In genomic region chr11:95182397-95182796, GRCh38 we compare ENCODE assay signal across 18 cellular contexts. TPM values are rescaled to one million over a fixed set of nuclear protein-coding genes. Genes with fewer than 3 reads are reported as not detected.
DNase-seq lines count a peak whose midpoint lies in the region; ATAC-seq lines count a peak whose summit lies in the region.
"Had no signal": no experiment of that assay in that cellular context is flagged by ENCODE, and none has a peak within 500 bp of the region (broad histone marks: within the 10 kb centered on the region; RNA-seq: fewer than 3 reads in every experiment).

No MANE protein-coding gene starts in this region.

- no peaks in the 10 kb centered on the region for H3K27me3 ChIP-seq in GM23248 (replicated peaks; ENCODE audit: insufficient read depth)

- H3K4me1 Mint-ChIP-seq in activated naive CD4-positive, alpha-beta T cell treated with anti-CD3 and anti-CD28 coated beads, Interleukin-2, amount 50 U/mL, for 24 hours = peaks cover 35% of the 10 kb centered on the region
- no peaks in the 10 kb centered on the region for H3K4me1 Mint-ChIP-seq in activated naive CD4-positive, alpha-beta T cell treated with anti-CD3 and anti-CD28 coated beads, Interleukin-2, amount 10 ng/mL, durations not matched to agents 7 days and 5 days
- peaks cover 12% of the 10 kb centered on the region for H3K4me1 Mint-ChIP-seq in activated naive CD8-positive, alpha-beta T cell treated with anti-CD3 and anti-CD28 coated beads, Interleukin-2, amount 50 U/mL, for 24 hours
- peaks cover 10% of the 10 kb centered on the region for H3K4me1 Mint-ChIP-seq in stimulated activated effector memory CD8-positive, alpha-beta T cell treated with anti-CD3 and anti-CD28 coated beads, Interleukin-12 subunit alpha, Interleukin-12 subunit beta, amount 100 ng/mL, for 72 hours

- H3K4me2 ChIP-seq in GM23248 (ENCODE audit: unreplicated experiment) = no peak overlapping the region

- no peak overlapping the region for H3K27ac ChIP-seq in GM23248

- no peak for DNase-seq in activated naive CD4-positive, alpha-beta T cell treated with anti-CD3 and anti-CD28 coated beads, Interleukin-2, amount 10 ng/mL, durations not matched to agents 7 days and 5 days
- DNase-seq in GM23248 (peak; percentile 4), NCI-H1105 treated with DMSO at 0.1 percent for 48 hours (lab: John Stamatoyannopoulos, UW) (no peak), NCI-H345 (lab: John Stamatoyannopoulos, UW) (no peak)
- DNase-seq in activated naive CD8-positive, alpha-beta T cell treated with anti-CD3 and anti-CD28 coated beads, Interleukin-2, amount 50 U/mL, for 24 hours = no peak
- DNase-seq in stimulated activated effector memory CD8-positive, alpha-beta T cell treated with anti-CD3 and anti-CD28 coated beads, Interleukin-12 subunit alpha, Interleukin-12 subunit beta, amount 100 ng/mL, for 72 hours (ENCODE audit: low spot score in 2 of 2) = no peak
- DNase-seq: ACHN; CD8-positive, alpha-beta memory T cell; DND-41; GDM1; GOT3; HFFc6; KG1; NCI-H1092; NCI-H1694 treated with DMSO at 0.1 percent for 48 hours; NCI-H446; PC-3 had no signal

- no peaks in the 10 kb centered on the region for H4K20me1 ChIP-seq in GM23248 (ENCODE audit: insufficient read depth)

- peak overlapping the region; percentile 81 for H3K27ac Mint-ChIP-seq in activated naive CD4-positive, alpha-beta T cell treated with anti-CD3 and anti-CD28 coated beads, Interleukin-2, amount 50 U/mL, for 24 hours
- no peak overlapping the region for H3K27ac Mint-ChIP-seq in activated naive CD4-positive, alpha-beta T cell treated with anti-CD3 and anti-CD28 coated beads, Interleukin-2, amount 10 ng/mL, durations not matched to agents 7 days and 5 days
- no peak overlapping the region for H3K27ac Mint-ChIP-seq in activated naive CD8-positive, alpha-beta T cell treated with anti-CD3 and anti-CD28 coated beads, Interleukin-2, amount 50 U/mL, for 24 hours
- no peak overlapping the region for H3K27ac Mint-ChIP-seq in stimulated activated effector memory CD8-positive, alpha-beta T cell treated with anti-CD3 and anti-CD28 coated beads, Interleukin-12 subunit alpha, Interleukin-12 subunit beta, amount 100 ng/mL, for 72 hours
- H3K27ac Mint-ChIP-seq: HFFc6 had no signal

- H3K4me3 Mint-ChIP-seq in activated naive CD4-positive, alpha-beta T cell treated with anti-CD3 and anti-CD28 coated beads, Interleukin-2, amount 50 U/mL, for 24 hours = no peak overlapping the region
- H3K4me3 Mint-ChIP-seq in activated naive CD4-positive, alpha-beta T cell treated with anti-CD3 and anti-CD28 coated beads, Interleukin-2, amount 10 ng/mL, durations not matched to agents 7 days and 5 days = no peak overlapping the region
- H3K4me3 Mint-ChIP-seq in activated naive CD8-positive, alpha-beta T cell treated with anti-CD3 and anti-CD28 coated beads, Interleukin-2, amount 50 U/mL, for 24 hours = no peak overlapping the region
- H3K4me3 Mint-ChIP-seq in stimulated activated effector memory CD8-positive, alpha-beta T cell treated with anti-CD3 and anti-CD28 coated beads, Interleukin-12 subunit alpha, Interleukin-12 subunit beta, amount 100 ng/mL, for 72 hours = no peak overlapping the region
- H3K4me3 Mint-ChIP-seq: CD8-positive, alpha-beta memory T cell; HFFc6 had no signal

- peaks cover 10% of the 10 kb centered on the region; the same call in 1 of the 2 replicates for H3K36me3 ChIP-seq in GM23248 (ENCODE audit: low read depth)

- peaks cover 2% of the 10 kb centered on the region for H3K9me3 Mint-ChIP-seq in activated naive CD4-positive, alpha-beta T cell treated with anti-CD3 and anti-CD28 coated beads, Interleukin-2, amount 50 U/mL, for 24 hours
- H3K9me3 Mint-ChIP-seq in activated naive CD4-positive, alpha-beta T cell treated with anti-CD3 and anti-CD28 coated beads, Interleukin-2, amount 10 ng/mL, durations not matched to agents 7 days and 5 days = no peaks in the 10 kb centered on the region
- no peaks in the 10 kb centered on the region for H3K9me3 Mint-ChIP-seq in activated naive CD8-positive, alpha-beta T cell treated with anti-CD3 and anti-CD28 coated beads, Interleukin-2, amount 50 U/mL, for 24 hours
- H3K9me3 Mint-ChIP-seq in stimulated activated effector memory CD8-positive, alpha-beta T cell treated with anti-CD3 and anti-CD28 coated beads, Interleukin-12 subunit alpha, Interleukin-12 subunit beta, amount 100 ng/mL, for 72 hours = no peaks in the 10 kb centered on the region
- H3K9me3 Mint-ChIP-seq: CD8-positive, alpha-beta memory T cell; HFFc6 had no signal

- no peaks in the 10 kb centered on the region for H3F3A ChIP-seq in GM23248 (ENCODE audit: insufficient read depth)

- H3K27me3 Mint-ChIP-seq in activated naive CD4-positive, alpha-beta T cell treated with anti-CD3 and anti-CD28 coated beads, Interleukin-2, amount 50 U/mL, for 24 hours = no peaks in the 10 kb centered on the region
- H3K27me3 Mint-ChIP-seq in activated naive CD4-positive, alpha-beta T cell treated with anti-CD3 and anti-CD28 coated beads, Interleukin-2, amount 10 ng/mL, durations not matched to agents 7 days and 5 days = no peaks in the 10 kb centered on the region
- no peaks in the 10 kb centered on the region for H3K27me3 Mint-ChIP-seq in activated naive CD8-positive, alpha-beta T cell treated with anti-CD3 and anti-CD28 coated beads, Interleukin-2, amount 50 U/mL, for 24 hours
- H3K27me3 Mint-ChIP-seq: CD8-positive, alpha-beta memory T cell had no signal

- peak; percentile 28 for ATAC-seq in activated naive CD8-positive, alpha-beta T cell treated with anti-CD3 and anti-CD28 coated beads, Interleukin-2, amount 50 U/mL, for 24 hours
- peak; percentile 65 for ATAC-seq in stimulated activated effector memory CD8-positive, alpha-beta T cell treated with anti-CD3 and anti-CD28 coated beads, Interleukin-12 subunit alpha, Interleukin-12 subunit beta, amount 100 ng/mL, for 72 hours
- ATAC-seq: PC-3 had no signal

- H3K4me1 ChIP-seq in GM23248 (ENCODE audit: insufficient read depth) = no peaks in the 10 kb centered on the region

- CTCF ChIA-PET in activated naive CD4-positive, alpha-beta T cell treated with anti-CD3 and anti-CD28 coated beads, Interleukin-2, amount 10 ng/mL, durations not matched to agents 7 days and 5 days (lab: Charles Lee) = interaction anchor here (1.3 kb wide), 1 partner anchor 28 kb away, joined by 3 read pairs; no protein-coding TSS in a partner anchor

- in situ Hi-C loops in GM23248 (cut with MboI) = no loop called here

- H3K4me3 ChIP-seq in GM23248 = no peak overlapping the region

- no peak overlapping the region for H3K9ac ChIP-seq in GM23248

- H2AFZ ChIP-seq in GM23248 = no peak overlapping the region

- 93 to 98% methylated on average over 2 of the region's 2 CpGs for WGBS in GM23248 (ENCODE audit: low coverage in 1 of 2, low lambda C conversion rate in 2 of 2, missing lambda C conversion rate in 2 of 2), 2 experiments

- no peaks in the 10 kb centered on the region for H3K9me3 ChIP-seq in GM23248 (ENCODE audit: low read depth)

- peaks cover 21% of the 10 kb centered on the region for H3K36me3 Mint-ChIP-seq in activated naive CD4-positive, alpha-beta T cell treated with anti-CD3 and anti-CD28 coated beads, Interleukin-2, amount 50 U/mL, for 24 hours
- H3K36me3 Mint-ChIP-seq in activated naive CD4-positive, alpha-beta T cell treated with anti-CD3 and anti-CD28 coated beads, Interleukin-2, amount 10 ng/mL, durations not matched to agents 7 days and 5 days = peaks cover 40% of the 10 kb centered on the region
- H3K36me3 Mint-ChIP-seq in activated naive CD8-positive, alpha-beta T cell treated with anti-CD3 and anti-CD28 coated beads, Interleukin-2, amount 50 U/mL, for 24 hours (ENCODE audit: low read depth) = peaks cover 12% of the 10 kb centered on the region
- peaks cover 11% of the 10 kb centered on the region for H3K36me3 Mint-ChIP-seq in stimulated activated effector memory CD8-positive, alpha-beta T cell treated with anti-CD3 and anti-CD28 coated beads, Interleukin-12 subunit alpha, Interleukin-12 subunit beta, amount 100 ng/mL, for 72 hours

- no peaks in the 10 kb centered on the region for H3K79me2 ChIP-seq in GM23248 (ENCODE audit: insufficient read depth)

- H3K9me2 ChIP-seq in GM23248 (ENCODE audit: insufficient read depth) = no peaks in the 10 kb centered on the region

RNA-seq across cellular contexts. Expression of gene SESN3, which starts 48.6 kb away (rescaled TPM):
- total RNA-seq in GM23248 (2014; rRNA removed; shearing (Covaris generic)) = 19.2 TPM in 2 replicates
- polyA plus RNA-seq in GM23248 (2016; fragmentation: Nextera tagmentation; extraction: Ambion mirVana) = 2.8 and 2.9 TPM in 2 replicates
